In genomic region chr17:47850692-47851573, GRCh38 we compare ENCODE assay signal across 8 cellular contexts. TPM values are rescaled to one million over a fixed set of nuclear protein-coding genes. Genes with fewer than 3 reads are reported as not detected.
DNase-seq lines count a peak whose midpoint lies in the region; ATAC-seq and TF ChIP-seq lines count a peak whose summit lies in the region.

Gene SP6 (minus strand): TSS chr17:47851163. CDS start chr17:47848429, 2,734 bp downstream.

- peak within 1 kb of the TSS; percentile 89 for H3K18ac ChIP-seq in trophoblast cell (ENCODE audit: low read length)

- H4K8ac ChIP-seq in trophoblast cell (ENCODE audit: low read depth, low read length) = peak within 1 kb of the TSS; percentile 82

- H2AFZ ChIP-seq in OCI-LY3 (ENCODE audit: low read depth, low read length) = peak within 1 kb of the TSS; percentile 16; the same call in 1 of the 2 replicates
- peak within 1 kb of the TSS; percentile 53 for H2AFZ ChIP-seq in trophoblast cell (ENCODE audit: insufficient read depth, low read length, poor library complexity)

- DNase-seq in NCI-H1436 (lab: John Stamatoyannopoulos, UW) (peak; percentile 78), NCI-H1436 treated with DMSO at 0.1 percent for 48 hours (lab: John Stamatoyannopoulos, UW) (no peak), trophoblast cell (peak; percentile 89 to 90), upper lobe of right lung (peak; percentile 92), inferior parietal cortex (ENCODE audit: extremely low spot score) (no peak)
- DNase-seq in activated T-helper 9 cell treated with anti-CD3 and anti-CD28 coated beads, Interleukin-2, amount 50 U/mL, for 16 hours (ENCODE audit: low read depth) = peak; percentile 59

- H3K4me1 ChIP-seq in OCI-LY3 (ENCODE audit: low read length) = peaks cover 20% of the 10 kb centered on the region
- peaks cover 0 to 39% (median 9%) of the 10 kb centered on the region in 3 donors for H3K4me1 ChIP-seq in gastroesophageal sphincter
- peaks cover 27 to 38% of the 10 kb centered on the region in 2 experiments for H3K4me1 ChIP-seq in trophoblast cell (ENCODE audit: control insufficient read depth in 1 of 2, insufficient read depth in 2 of 2, low read length in 2 of 2)
- peaks cover 19% of the 10 kb centered on the region for H3K4me1 ChIP-seq in upper lobe of right lung

- peak within 1 kb of the TSS; percentile 86 for H3K14ac ChIP-seq in trophoblast cell (ENCODE audit: low read length)

- H4K91ac ChIP-seq in trophoblast cell (ENCODE audit: low read depth, low read length) = peak within 1 kb of the TSS; percentile 59

- H3K9me3 ChIP-seq in OCI-LY3 (ENCODE audit: insufficient read depth, low read length) = no peaks in the 10 kb centered on the region
- H3K9me3 ChIP-seq in gastroesophageal sphincter = no peaks in the 10 kb centered on the region
- H3K9me3 ChIP-seq in trophoblast cell (ENCODE audit: insufficient read depth, low read depth, low read length) = no peaks in the 10 kb centered on the region
- H3K9me3 ChIP-seq in upper lobe of right lung = no peaks in the 10 kb centered on the region

- H2BK5ac ChIP-seq in trophoblast cell (ENCODE audit: low read depth, low read length, poor library complexity) = peak within 1 kb of the TSS; percentile 85

- TF ChIP-seq POLR2A in gastroesophageal sphincter (IDR thresholded peaks at IDR 0.05) = no peak

- H3K4ac ChIP-seq in trophoblast cell (ENCODE audit: low read depth, low read length) = peak within 1 kb of the TSS; percentile 57

- TF ChIP-seq CTCF in OCI-LY3 (IDR thresholded peaks at IDR 0.05; ENCODE audit: low read depth, low read length) = no peak
- TF ChIP-seq CTCF in gastroesophageal sphincter (IDR thresholded peaks at IDR 0.05) = peak in 3 of 4 experiments; percentile 8 to 41 (median 19)
- TF ChIP-seq CTCF in upper lobe of right lung (IDR thresholded peaks at IDR 0.05) = peak; percentile 13

- H3K27ac ChIP-seq in OCI-LY3 (ENCODE audit: low read length) (no peak within 1 kb of the TSS), gastroesophageal sphincter (no peak within 1 kb of the TSS), trophoblast cell (ENCODE audit: low read depth, low read length) (peak within 1 kb of the TSS; percentile 57), upper lobe of right lung (peak within 1 kb of the TSS; percentile 51)

- peak within 1 kb of the TSS; percentile 72 for H2BK12ac ChIP-seq in trophoblast cell (ENCODE audit: low read length)

- peaks cover 26% of the 10 kb centered on the region for H3K79me1 ChIP-seq in trophoblast cell (ENCODE audit: low read length)

- H3K23ac ChIP-seq in trophoblast cell (ENCODE audit: low read length) = no peak within 1 kb of the TSS

- peak within 1 kb of the TSS; percentile 76 for H2BK120ac ChIP-seq in trophoblast cell (ENCODE audit: insufficient read depth, low read length, poor library complexity)

- H3K4me2 ChIP-seq in OCI-LY3 (ENCODE audit: low read length) = peak within 1 kb of the TSS; percentile 94
- H3K4me2 ChIP-seq in trophoblast cell (ENCODE audit: low read length) = peak within 1 kb of the TSS; percentile 82

- H4K20me1 ChIP-seq in OCI-LY3 (ENCODE audit: insufficient read depth, low read length) = no peaks in the 10 kb centered on the region

- H3K9ac ChIP-seq in OCI-LY3 (ENCODE audit: low read length) (peak within 1 kb of the TSS; percentile 63), trophoblast cell (ENCODE audit: low read length) (peak within 1 kb of the TSS; percentile 75)

- peaks cover 10% of the 10 kb centered on the region; the same call in 1 of the 2 replicates for H3K79me2 ChIP-seq in OCI-LY3 (ENCODE audit: low read length)
- H3K79me2 ChIP-seq in trophoblast cell (ENCODE audit: control insufficient read depth, insufficient read depth, low read length, poor library complexity) = peaks cover 17% of the 10 kb centered on the region

- peak within 1 kb of the TSS; percentile 4 for H2AK5ac ChIP-seq in trophoblast cell (ENCODE audit: low read length)

- intact Hi-C loops in upper lobe of right lung (cut with DNase I) = no loop called here

- 0 to 15% methylated on average over 1 to 11 of the region's 71 CpGs for WGBS in gastroesophageal sphincter (ENCODE audit: low coverage in 1 of 2), 2 donors
- WGBS in trophoblast cell (ENCODE audit: extremely low coverage, insufficient coverage, insufficient read length) = no CpG with 5 or more reads among the region's 71 CpGs

- H3K36me3 ChIP-seq in OCI-LY3 (replicated peaks; ENCODE audit: low read depth, low read length) (no peaks in the 10 kb centered on the region), gastroesophageal sphincter (no peaks in the 10 kb centered on the region), trophoblast cell (ENCODE audit: control insufficient read depth in 1 of 2, insufficient read depth in 2 of 2, low read length in 2 of 2) (peaks cover 9 to 16% of the 10 kb centered on the region in 2 experiments), upper lobe of right lung (no peaks in the 10 kb centered on the region)

- H3K27me3 ChIP-seq in OCI-LY3 (ENCODE audit: low read depth, low read length) (peaks cover 43% of the 10 kb centered on the region), gastroesophageal sphincter (peaks cover 100% of the 10 kb centered on the region), trophoblast cell (ENCODE audit: insufficient read depth, low read length) (peaks cover 13% of the 10 kb centered on the region), upper lobe of right lung (peaks cover 93% of the 10 kb centered on the region)

- TF ChIP-seq EP300 in gastroesophageal sphincter (IDR thresholded peaks at IDR 0.05) = no peak

- ATAC-seq in gastroesophageal sphincter (peak; percentile 82), upper lobe of right lung (peak; percentile 92)

- H4K12ac ChIP-seq in trophoblast cell (ENCODE audit: low read depth, low read length) = peak within 1 kb of the TSS; percentile 45

- peak within 1 kb of the TSS; percentile 73 for H3K4me3 ChIP-seq in OCI-LY3 (ENCODE audit: low read length)
- peak within 1 kb of the TSS in 1 of 2 donors; percentile 42 for H3K4me3 ChIP-seq in gastroesophageal sphincter
- peak within 1 kb of the TSS; percentile 67 for H3K4me3 ChIP-seq in trophoblast cell (ENCODE audit: low read depth, low read length)
- peak within 1 kb of the TSS; percentile 49 for H3K4me3 ChIP-seq in upper lobe of right lung

RNA-seq across cellular contexts. Expression of gene SP6, which starts in this region (rescaled TPM):
- total RNA-seq in gastroesophageal sphincter = under 1 TPM; 0.12 to 0.31 (median 0.14) TPM
- polyA plus RNA-seq in trophoblast cell (2013) = 209 and 234 TPM in 2 replicates
- 8.5 TPM for total RNA-seq in upper lobe of right lung

Comparison
In these comparisons a context has a peak if more than half of its experiments do, and no peak if none do; other contexts are left out.
1. DNase-seq: peak in NCI-H1436 (single experiment), activated T-helper 9 cell treated with anti-CD3 and anti-CD28 coated beads, Interleukin-2, amount 50 U/mL, for 16 hours (single experiment), trophoblast cell (2 of 2) and upper lobe of right lung (single experiment); none in NCI-H1436 treated with DMSO at 0.1 percent for 48 hours (single experiment) and inferior parietal cortex (single experiment).
2. Peak in ATAC-seq in gastroesophageal sphincter; RNA of the gene not detected or under 1 TPM.
3. H3K27ac ChIP-seq: peak in trophoblast cell (single experiment) and upper lobe of right lung (single experiment); none in OCI-LY3 (single experiment) and gastroesophageal sphincter (0 of 4).